11 cellular contexts compared by ENCODE assay signal in the genomic region with DNA sequence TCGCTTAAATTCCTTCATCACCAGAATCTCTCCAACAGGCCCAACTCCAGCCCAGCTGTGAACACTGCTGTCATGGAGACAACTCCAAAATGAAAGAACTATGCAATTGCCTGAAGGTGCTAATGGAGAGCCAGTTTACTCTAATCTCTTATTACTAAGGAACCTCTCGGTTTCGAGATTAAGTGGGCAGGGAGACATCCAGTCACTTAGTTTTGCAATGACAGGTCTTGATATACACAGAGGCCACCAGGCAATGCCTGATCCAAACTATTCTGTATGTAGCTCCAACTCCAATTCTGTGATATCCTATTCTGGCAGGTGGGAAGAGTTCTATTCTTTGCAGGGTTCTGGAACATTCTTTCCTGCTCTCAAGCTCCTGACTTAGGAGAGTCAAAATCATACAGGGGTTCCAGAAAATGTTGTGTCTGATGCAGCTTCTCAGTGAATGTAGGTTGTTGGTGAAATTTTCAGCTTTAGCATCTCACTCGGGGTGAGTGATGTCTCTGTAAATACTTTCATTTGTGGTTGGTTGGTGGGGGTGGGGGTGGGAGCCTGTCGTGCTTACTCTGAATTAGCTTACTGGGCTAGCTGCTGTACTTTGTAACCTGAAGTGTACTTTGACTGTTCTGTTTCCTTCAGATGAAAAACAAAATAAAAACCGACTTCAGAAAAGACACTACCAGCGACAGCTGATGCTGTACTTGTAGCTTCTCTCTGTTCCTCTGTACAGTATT.
DNase-seq lines count a peak whose midpoint lies in the region; ATAC-seq, FAIRE-seq and TF ChIP-seq lines count a peak whose summit lies in the region.
"Had no signal": no experiment of that assay in that cellular context is flagged by ENCODE, and none has a peak within 500 bp of the region (broad histone marks: within the 10 kb centered on the region; RNA-seq: fewer than 3 reads in every experiment).

No MANE protein-coding gene starts in this region.

- H3K36me3 ChIP-seq in kidney (ENCODE audit: control insufficient read depth in 1 of 2, insufficient read depth in 2 of 2, low read length in 2 of 2) = no peaks in the 10 kb centered on the region
- no peaks in the 10 kb centered on the region for H3K36me3 ChIP-seq in mucosa of descending colon (ENCODE audit: low read depth)

- DNase-seq in GM13977 (ENCODE audit: low spot score) (peak; percentile 16), GM20000 (ENCODE audit: low spot score) (peak; percentile 40), kidney (no peak), hippocampal formation (lab: John Stamatoyannopoulos, UW) (no peak), mucosa of descending colon (no peak), ureter (ENCODE audit: low spot score) (no peak)
- DNase-seq in activated CD8-positive, alpha-beta memory T cell treated with anti-CD3 and anti-CD28 coated beads for 24 hours = no peak
- DNase-seq: NCI-H345, SJCRH30 had no signal

- FAIRE-seq in kidney (lab: Jason Lieb, UNC) = no peak
- FAIRE-seq: K562 had no signal

- no peaks in the 10 kb centered on the region for H3K9me3 ChIP-seq in kidney (ENCODE audit: control insufficient read depth in 1 of 2, low read length in 2 of 2)
- H3K9me3 ChIP-seq in mucosa of descending colon = no peaks in the 10 kb centered on the region
- H3K9me3 ChIP-seq: SJCRH30 had no signal

- TF ChIP-seq CTCF in GM13977 (IDR thresholded peaks at IDR 0.05; ENCODE audit: extremely low read depth, insufficient read depth, missing control alignments) (no peak), GM20000 (IDR thresholded peaks at IDR 0.05; ENCODE audit: extremely low read depth, missing control alignments) (no peak), kidney (IDR thresholded peaks at IDR 0.05; ENCODE audit: borderline replicate concordance, extremely low read depth, insufficient read depth) (no peak), mucosa of descending colon (IDR thresholded peaks at IDR 0.05) (no peak)

- peak overlapping the region; percentile 10 to 19 for H3K4me3 ChIP-seq in kidney (ENCODE audit: low read length in 2 of 2)
- no peak overlapping the region for H3K4me3 ChIP-seq in mucosa of descending colon
- H3K4me3 ChIP-seq: K562, SJCRH30 had no signal

- H3K27ac ChIP-seq in kidney (ENCODE audit: low read depth in 2 of 2, low read length in 2 of 2) = peak overlapping the region; percentile 55 to 74
- H3K27ac ChIP-seq: SJCRH30 had no signal

- ATAC-seq in HG03565 (IDR thresholded peaks at IDR 0.05; ENCODE audit: unreplicated experiment) (peak; percentile 85), mucosa of descending colon (no peak)
- ATAC-seq: K562 had no signal

- peaks cover 4 to 11% of the 10 kb centered on the region in 2 donors for H3K4me1 ChIP-seq in kidney (ENCODE audit: control insufficient read depth in 1 of 2, insufficient read depth in 1 of 2, low read depth in 1 of 2, low read length in 2 of 2)
- H3K4me1 ChIP-seq in mucosa of descending colon (ENCODE audit: low read depth) = no peaks in the 10 kb centered on the region

- in situ Hi-C loops in GM13977 (cut with MboI; ENCODE audit: low pct_unique_long_range_greater_than_20kb, low sequenced_read_pairs, unreplicated experiment) = no loop called here

- no peak overlapping the region for H3K9ac ChIP-seq in kidney (ENCODE audit: low read length in 2 of 2)

- intact Hi-C loops in kidney (cut with DNase I) (no loop called here), mucosa of descending colon (cut with DNase I, micrococcal nuclease) (no loop called here)

Comparison
In these comparisons a context has a peak if more than half of its experiments do, and no peak if none do; other contexts are left out.
1. DNase-seq: peak in GM13977 (single experiment) and GM20000 (single experiment); none in kidney (single experiment), hippocampal formation (0 of 2), mucosa of descending colon (0 of 3), ureter (single experiment) and activated CD8-positive, alpha-beta memory T cell treated with anti-CD3 and anti-CD28 coated beads for 24 hours (single experiment).